In the genomic region with DNA sequence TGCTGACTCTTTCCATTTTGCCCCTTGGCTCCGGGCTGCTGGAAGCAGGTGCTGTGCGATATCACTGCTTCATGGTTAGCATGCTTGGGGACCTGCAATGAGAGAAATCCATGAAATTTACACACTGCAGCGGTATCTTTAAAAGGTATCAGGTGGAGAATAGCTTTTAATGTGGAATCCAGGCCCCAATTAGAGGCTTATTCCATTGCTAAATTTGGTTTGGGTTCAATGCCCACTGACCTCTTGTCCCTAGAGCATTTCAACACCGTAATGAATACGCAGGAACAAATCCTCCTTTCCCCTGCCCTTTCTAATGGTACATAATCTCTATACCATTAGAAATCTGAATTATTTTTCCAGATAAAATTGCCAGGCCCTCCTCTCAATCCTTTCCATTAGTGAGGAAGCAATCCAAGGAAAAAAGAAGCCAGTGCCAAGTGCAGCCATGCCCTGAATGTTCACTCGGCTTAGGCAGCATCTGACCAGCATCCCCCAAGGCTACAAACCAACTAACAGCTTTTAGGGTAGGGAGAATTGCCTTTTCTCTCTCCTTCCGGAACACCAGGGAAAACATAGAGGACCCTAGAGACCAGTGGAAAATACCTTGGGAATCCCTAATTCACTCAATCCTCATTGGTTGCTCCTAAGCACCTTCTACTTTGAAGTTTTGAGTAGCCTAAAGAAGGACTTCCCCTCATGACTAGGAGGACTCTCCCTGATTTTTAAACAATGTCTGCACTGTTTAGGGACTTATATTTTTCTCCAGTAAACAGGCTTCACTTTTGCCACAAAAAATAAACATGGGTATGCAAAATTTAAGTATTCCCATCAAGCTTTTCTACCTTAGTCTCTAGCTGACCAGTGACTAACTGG, we compare ENCODE assay signal across 20 cellular contexts.
A peak's percentile ranks its signal among the peaks of the same experiment; 100 is the strongest.
DNase-seq lines count a peak whose midpoint lies in the region; ATAC-seq, FAIRE-seq and TF ChIP-seq lines count a peak whose summit lies in the region.
"Had no signal": no experiment of that assay in that cellular context is flagged by ENCODE, and none has a peak within 500 bp of the region (broad histone marks: within the 10 kb centered on the region; RNA-seq: fewer than 3 reads in every experiment).

No MANE protein-coding gene starts in this region.

- DNase-seq in SK-N-SH (peak; percentile 35), GM12878 (ENCODE audit: low read depth, low spot score) (no peak), left lobe of liver (ENCODE audit: low spot score) (peak; percentile 41), smooth muscle cell (lab: John Stamatoyannopoulos, UW; ENCODE audit: unreplicated experiment) (no peak), NCI-H1436 (lab: John Stamatoyannopoulos, UW) (no peak)
- DNase-seq in activated CD4-positive, alpha-beta T cell treated with anti-CD3 and anti-CD28 coated beads, Interleukin-2, amount 50 U/mL, for 4 hours: no peak
- DNase-seq: AML-193, COR-L47, GDM1, GOT3, NCI-H1930, NCI-H446 treated with DMSO at 0.1 percent for 48 hours, NCI-H748 treated with DMSO at 0.1 percent for 48 hours, Right ventricle myocardium superior had no signal

- H3K4me1 ChIP-seq in SK-N-SH (ENCODE audit: control insufficient read depth in 1 of 2, insufficient read depth in 2 of 2, low read depth in 1 of 2, low read length in 1 of 2): peaks cover 0 to 28% of the 10 kb centered on the region in 2 experiments; a peak in 2 of 4 replicates
- H3K4me1 ChIP-seq in GM12878 (ENCODE audit: control insufficient read depth, insufficient read depth, low read length): no peaks in the 10 kb centered on the region
- H3K4me1 ChIP-seq in smooth muscle cell (ENCODE audit: low read depth): no peaks in the 10 kb centered on the region

- no peak for TF ChIP-seq POLR2A in GM12878 (IDR thresholded peaks at IDR 0.05; ENCODE audit: low read depth, low read length)

- H3F3A ChIP-seq in SK-N-SH (replicated peaks; ENCODE audit: insufficient read depth): no peaks in the 10 kb centered on the region
- H3F3A ChIP-seq in smooth muscle cell (ENCODE audit: low read depth): no peaks in the 10 kb centered on the region

- POLR2A ChIA-PET in SK-N-SH (lab: Yijun Ruan, JAX) (interaction anchor here (0.6 to 1.9 kb wide), 5 partner anchors 195 to 218 kb away, joined by 3 to 5 read pairs (median 3); partner anchors contain the start of gene CD24), GM12878 (lab: Charles Lee) (no interaction called here)

- CTCF ChIA-PET in SK-N-SH (lab: Yijun Ruan, JAX) (interaction anchor here (1.2 to 1.5 kb wide), 4 partner anchors 10 to 207 kb away, joined by 3 to 5 read pairs (median 4); no protein-coding TSS in a partner anchor), GM12878 (lab: Yijun Ruan, JAX) (interaction anchor here (1.5 kb wide), 1 partner anchor 164 kb away, joined by 3 read pairs; no protein-coding TSS in a partner anchor)

- SMC1A ChIA-PET in GM12878 (lab: Charles Lee; ENCODE audit: uncharacterized antibody, unreplicated experiment): no interaction called here

- 46% methylated on average over 7 of the region's 7 CpGs for WGBS in SK-N-SH (ENCODE audit: low lambda C conversion rate)
- 65% methylated on average over 7 of the region's 7 CpGs for WGBS in GM12878 (ENCODE audit: insufficient coverage, insufficient replicate concordance, low lambda C conversion rate, missing lambda C conversion rate)
- WGBS in smooth muscle cell (ENCODE audit: low lambda C conversion rate): 89% methylated on average over 7 of the region's 7 CpGs

- intact Hi-C loops in GM12878 (cut with micrococcal nuclease; ENCODE audit: unreplicated experiment): no loop called here

- H3K27me3 ChIP-seq in SK-N-SH (ENCODE audit: insufficient read depth) (0 out of 2 replicates have a peak, but pooled peaks cover 5% of the 10 kb centered on the region), GM12878 (replicated peaks in 1 of 2; ENCODE audit: control insufficient read depth in 2 of 2, insufficient read depth in 2 of 2, low read length in 1 of 2) (no peaks in the 10 kb centered on the region), smooth muscle cell (ENCODE audit: low read depth) (no peaks in the 10 kb centered on the region)

- no peaks in the 10 kb centered on the region for H3K36me3 ChIP-seq in SK-N-SH (replicated peaks in 1 of 2; ENCODE audit: control insufficient read depth in 1 of 2, insufficient read depth in 2 of 2, low read length in 1 of 2)
- no peaks in the 10 kb centered on the region for H3K36me3 ChIP-seq in GM12878 (ENCODE audit: control insufficient read depth in 2 of 2, insufficient read depth in 2 of 2, low read length in 1 of 2)
- H3K36me3 ChIP-seq in smooth muscle cell (ENCODE audit: low read depth): no peaks in the 10 kb centered on the region

- no peak for FAIRE-seq in GM12878 (lab: Jason Lieb, UNC)
- FAIRE-seq: GM19239 had no signal

- TF ChIP-seq RAD21 in SK-N-SH (IDR thresholded peaks at IDR 0.05; ENCODE audit: low read length) (peak; percentile 7; the same call in 1 of the 2 replicates), GM12878 (IDR thresholded peaks at IDR 0.05; ENCODE audit: insufficient read depth, low read depth, low read length) (no peak)

- TF ChIP-seq CTCF in SK-N-SH (IDR thresholded peaks at IDR 0.05) (no peak), GM12878 (IDR thresholded peaks at IDR 0.05 in 2 of 3, conservative IDR thresholded peaks at IDR 0.05 in 1 of 3; ENCODE audit: control insufficient read depth in 2 of 3, extremely low read depth in 1 of 3, insufficient read depth in 1 of 3, low read depth in 3 of 3, low read length in 3 of 3) (no peak), smooth muscle cell (IDR thresholded peaks at IDR 0.05; ENCODE audit: borderline replicate concordance, insufficient read depth, poor library complexity, severe bottlenecking) (no peak)

- TF ChIP-seq EP300 in SK-N-SH (IDR thresholded peaks at IDR 0.05; ENCODE audit: borderline replicate concordance in 1 of 2, low read depth in 1 of 2, low read length in 1 of 2): peak in 1 of 2 experiments; percentile 48; a peak in 2 of 4 replicates
- no peak for TF ChIP-seq EP300 in GM12878 (IDR thresholded peaks at IDR 0.05; ENCODE audit: borderline replicate concordance in 1 of 2, control insufficient read depth in 1 of 2, low read depth in 2 of 2, low read length in 2 of 2)

- ATAC-seq in SK-N-SH treated with all-trans-retinoic acid at 6 μM for 48 hours (no peak), GM12878 (peak; percentile 51), left lobe of liver (peak; percentile 67), GM21526 (IDR thresholded peaks at IDR 0.05; ENCODE audit: low FRiP score, unreplicated experiment) (no peak)

- RAD21 ChIA-PET in GM12878 (lab: Charles Lee; ENCODE audit: unreplicated experiment): interaction anchor here (0.6 to 1.0 kb wide), 2 partner anchors 139 to 371 kb away, joined by 3 to 5 read pairs; no protein-coding TSS in a partner anchor

- no TSS peak for BruUV-seq in GM12878 (replicated peaks; lab: Mats Ljungman, UMichigan)

- H3K4me2 ChIP-seq in SK-N-SH: no peak overlapping the region
- H3K4me2 ChIP-seq in GM12878 (ENCODE audit: control insufficient read depth, insufficient read depth): no peak overlapping the region
- no peak overlapping the region for H3K4me2 ChIP-seq in smooth muscle cell
- H3K4me2 ChIP-seq: KMS-11 had no signal

- H3K9me3 ChIP-seq in SK-N-SH: no peaks in the 10 kb centered on the region
- no peaks in the 10 kb centered on the region; the same call in 2 of the 3 replicates for H3K9me3 ChIP-seq in GM12878 (replicated peaks; ENCODE audit: control insufficient read depth, insufficient read depth, low read length)
- no peaks in the 10 kb centered on the region for H3K9me3 ChIP-seq in smooth muscle cell (replicated peaks; ENCODE audit: low read depth)

- H3K79me2 ChIP-seq in SK-N-SH (ENCODE audit: insufficient read depth) (no peaks in the 10 kb centered on the region), GM12878 (ENCODE audit: control insufficient read depth, insufficient read depth, low read length) (no peaks in the 10 kb centered on the region), smooth muscle cell (ENCODE audit: low read depth) (no peaks in the 10 kb centered on the region)

- H4K20me1 ChIP-seq in SK-N-SH (ENCODE audit: insufficient read depth) (no peaks in the 10 kb centered on the region), GM12878 (ENCODE audit: control insufficient read depth, insufficient read depth) (no peaks in the 10 kb centered on the region), smooth muscle cell (ENCODE audit: low read depth) (no peaks in the 10 kb centered on the region)

- no peaks in the 10 kb centered on the region for H3K9me2 ChIP-seq in SK-N-SH

- H3K9ac ChIP-seq in SK-N-SH (no peak overlapping the region), GM12878 (ENCODE audit: control insufficient read depth, insufficient read depth, low read length) (no peak overlapping the region), smooth muscle cell (ENCODE audit: low read depth) (no peak overlapping the region)
- H3K9ac ChIP-seq: KMS-11 had no signal

- H3K4me3 ChIP-seq in SK-N-SH (ENCODE audit: low read depth in 2 of 2, low read length in 1 of 2) (no peak overlapping the region), GM12878 (no peak overlapping the region), smooth muscle cell (no peak overlapping the region)
- H3K4me3 ChIP-seq: SK-N-MC had no signal

- H2AFZ ChIP-seq in SK-N-SH (ENCODE audit: low read depth) (no peak overlapping the region), GM12878 (ENCODE audit: control insufficient read depth, low read depth, low read length) (no peak overlapping the region), smooth muscle cell (ENCODE audit: low read depth) (no peak overlapping the region)

- peak overlapping the region in 1 of 2 experiments; percentile 90; a peak in 2 of 4 replicates for H3K27ac ChIP-seq in SK-N-SH (ENCODE audit: low read depth in 2 of 2, low read length in 1 of 2)
- no peak overlapping the region for H3K27ac ChIP-seq in GM12878 (ENCODE audit: control insufficient read depth, insufficient read depth)
- peak overlapping the region; percentile 18 for H3K27ac ChIP-seq in smooth muscle cell (ENCODE audit: low read depth)
- H3K27ac ChIP-seq: 22Rv1, KMS-11, SK-N-MC had no signal

- in situ Hi-C loops in GM12878 (cut with MboI): no loop called here

TF ChIP-seq in SK-N-SH, 30 proteins besides CTCF, POLR2A, EP300 and RAD21:
- peak; percentile 75 for TF ChIP-seq GATA2 (CRISPR knock-in tag; IDR thresholded peaks at IDR 0.05)
- no peak for TF ChIP-seq SIN3A (IDR thresholded peaks at IDR 0.05; ENCODE audit: borderline replicate concordance, low read depth, low read length)
- TF ChIP-seq RCOR1 (IDR thresholded peaks at IDR 0.05; ENCODE audit: low read length): peak; percentile 67

TF ChIP-seq in SK-N-SH treated with all-trans-retinoic acid at 6 μM for 48 hours, 23 proteins besides CTCF, POLR2A, EP300 and RAD21 (continues in another document):
- no peak for TF ChIP-seq RARB (CRISPR knock-in tag; IDR thresholded peaks at IDR 0.05)
- TF ChIP-seq ZNF8 (CRISPR knock-in tag; IDR thresholded peaks at IDR 0.05): no peak

TF ChIP-seq in GM12878, 131 proteins besides CTCF, POLR2A, EP300 and RAD21:
- TF ChIP-seq MEF2B (IDR thresholded peaks at IDR 0.05; ENCODE audit: partially characterized antibody, poor library complexity, severe bottlenecking): peak; percentile 42
- 0 out of 2 replicates have a peak, but pooled peaks have one; percentile 16 for TF ChIP-seq IKZF1 (conservative IDR thresholded peaks at IDR 0.05)
- no peak for TF ChIP-seq ZNF384 (IDR thresholded peaks at IDR 0.05; ENCODE audit: borderline replicate concordance, low read depth, low read length)
TF ChIP-seq in GM12878: peak in this region for 2.

Comparison
In these comparisons a context has a peak if more than half of its experiments do, and no peak if none do; other contexts are left out.
1. DNase-seq: peak in SK-N-SH (single experiment) and left lobe of liver (single experiment); none in GM12878 (single experiment), smooth muscle cell (single experiment), NCI-H1436 (single experiment) and activated CD4-positive, alpha-beta T cell treated with anti-CD3 and anti-CD28 coated beads, Interleukin-2, amount 50 U/mL, for 4 hours (0 of 2).
2. ATAC-seq: peak in GM12878 (single experiment) and left lobe of liver (single experiment); none in SK-N-SH treated with all-trans-retinoic acid at 6 μM for 48 hours (single experiment) and GM21526 (single experiment).
3. Of the 26 proteins assayed by ChIP-seq in both GM12878 and SK-N-SH: peak only in GM12878: none; only in SK-N-SH: RAD21 and RCOR1; in both: none; in neither: 23; mixed calls (peak in some experiments, not most) for 1.